Comparison of ENCODE assay signal across 10 cellular contexts in genomic region chr2:30267161-30267568, GRCh38. TPM values are rescaled to one million over a fixed set of nuclear protein-coding genes. Genes with fewer than 3 reads are reported as not detected.
DNase-seq lines count a peak whose midpoint lies in the region; ATAC-seq lines count a peak whose summit lies in the region.
"Had no signal": no experiment of that assay in that cellular context is flagged by ENCODE, and none has a peak within 500 bp of the region (broad histone marks: within the 10 kb centered on the region; RNA-seq: fewer than 3 reads in every experiment).

No MANE protein-coding gene starts in this region.

- H3K4me1 ChIP-seq in mesendoderm (ENCODE audit: control insufficient read depth, low read depth, low read length) = no peaks in the 10 kb centered on the region

- H3K27me3 ChIP-seq in mesendoderm (ENCODE audit: insufficient read depth, low read length, poor library complexity) = no peaks in the 10 kb centered on the region

- peaks cover 91% of the 10 kb centered on the region for H3K4me1 Mint-ChIP-seq in stimulated activated naive CD8-positive, alpha-beta T cell treated with anti-CD3 and anti-CD28 coated beads, Interleukin-15, amount 100 ng/mL, for 72 hours

- no peak overlapping the region for H2BK5ac ChIP-seq in mesendoderm (ENCODE audit: low read length)

- no peak overlapping the region for H3K18ac ChIP-seq in mesendoderm (ENCODE audit: low read length)

- no peaks in the 10 kb centered on the region for H3K79me1 ChIP-seq in mesendoderm (ENCODE audit: low read length)

- H3K27ac Mint-ChIP-seq in stimulated activated naive CD8-positive, alpha-beta T cell treated with anti-CD3 and anti-CD28 coated beads, Interleukin-15, amount 100 ng/mL, for 72 hours = peak overlapping the region; percentile 83 to 84

- no peak overlapping the region for H3K56ac ChIP-seq in mesendoderm (ENCODE audit: low read length)

- no peak overlapping the region for H4K8ac ChIP-seq in mesendoderm (ENCODE audit: low read depth, low read length)

- no peak overlapping the region for H4K5ac ChIP-seq in mesendoderm (ENCODE audit: low read length)

- H3K4me3 Mint-ChIP-seq in stimulated activated naive CD8-positive, alpha-beta T cell treated with anti-CD3 and anti-CD28 coated beads, Interleukin-15, amount 100 ng/mL, for 72 hours = peak overlapping the region; percentile 84 to 91

- H3K36me3 ChIP-seq in mesendoderm (ENCODE audit: control insufficient read depth, insufficient read depth, low read length) = no peaks in the 10 kb centered on the region

- no peak overlapping the region for H3K4me3 ChIP-seq in mesendoderm (ENCODE audit: low read length)

- no peak overlapping the region for H2AK5ac ChIP-seq in mesendoderm (ENCODE audit: low read length)

- H3K23ac ChIP-seq in mesendoderm (ENCODE audit: low read length) = no peak overlapping the region

- H3K9ac ChIP-seq in mesendoderm (ENCODE audit: low read length) = no peak overlapping the region

- WGBS in mesendoderm (ENCODE audit: extremely low coverage, insufficient coverage, low lambda C conversion rate) = no CpG with 5 or more reads among the region's 8 CpGs

- ATAC-seq in stimulated activated naive CD8-positive, alpha-beta T cell treated with anti-CD3 and anti-CD28 coated beads, Interleukin-15, amount 100 ng/mL, for 72 hours = peak; percentile 73
- ATAC-seq in GM18498 (IDR thresholded peaks at IDR 0.05; ENCODE audit: unreplicated experiment) (no peak), GM21390 (IDR thresholded peaks at IDR 0.05; ENCODE audit: unreplicated experiment) (no peak), GM21515 (IDR thresholded peaks at IDR 0.05; ENCODE audit: unreplicated experiment) (no peak)

- no peak overlapping the region for H3K4me2 ChIP-seq in mesendoderm (ENCODE audit: low read length)

- H3K27me3 Mint-ChIP-seq in stimulated activated naive CD8-positive, alpha-beta T cell treated with anti-CD3 and anti-CD28 coated beads, Interleukin-15, amount 100 ng/mL, for 72 hours = no peaks in the 10 kb centered on the region

- no peak overlapping the region for H3K4ac ChIP-seq in mesendoderm (ENCODE audit: low read depth, low read length)

- H3K79me2 ChIP-seq in mesendoderm (ENCODE audit: control insufficient read depth, insufficient read depth, low read length) = no peaks in the 10 kb centered on the region

- H2BK15ac ChIP-seq in mesendoderm (replicated peaks; ENCODE audit: low read depth) = no peak overlapping the region

- peak; percentile 33 to 40 for DNase-seq in activated CD4-positive, alpha-beta T cell treated with anti-CD3 and anti-CD28 coated beads for 24 hours (ENCODE audit: low read depth in 2 of 2)
- DNase-seq in activated CD4-positive, alpha-beta T cell treated with anti-CD3 and anti-CD28 coated beads for 1 hour = no peak
- DNase-seq in activated T-cell treated with anti-CD3 and anti-CD28 coated beads, Interleukin-2, amount 50 U/mL, for 48 hours = peak; percentile 82
- peak; percentile 27 for DNase-seq in mesendoderm
- peak in 1 of 2 donors; percentile 38 for DNase-seq in stimulated activated naive CD8-positive, alpha-beta T cell treated with anti-CD3 and anti-CD28 coated beads, Interleukin-15, amount 100 ng/mL, for 72 hours
- DNase-seq: GDM1, NCI-H524 had no signal

- no peak overlapping the region for H3K27ac ChIP-seq in mesendoderm (ENCODE audit: low read depth, low read length)

- H2BK120ac ChIP-seq in mesendoderm (ENCODE audit: low read depth, low read length) = no peak overlapping the region

- peaks cover 9 to 11% of the 10 kb centered on the region in 2 donors for H3K9me3 Mint-ChIP-seq in stimulated activated naive CD8-positive, alpha-beta T cell treated with anti-CD3 and anti-CD28 coated beads, Interleukin-15, amount 100 ng/mL, for 72 hours

RNA-seq across cellular contexts. Expression of gene LBH, which starts 35.8 kb away (rescaled TPM):
- 34.2 TPM for polyA plus RNA-seq in mesendoderm (2013, experiment 1 of 2)
- 31.9 TPM for polyA plus RNA-seq in mesendoderm (2013, experiment 2 of 2)
